In genomic region chr3:129121792-129122696, GRCh38 we compare ENCODE assay signal across 8 cellular contexts. TPM values are rescaled to one million over a fixed set of nuclear protein-coding genes. Genes with fewer than 3 reads are reported as not detected.
DNase-seq lines count a peak whose midpoint lies in the region; ATAC-seq and TF ChIP-seq lines count a peak whose summit lies in the region.

RAB43 (minus strand) TSS chr3:129121804; CDS start chr3:129121489, 315 bp downstream.

- ATAC-seq in HG03457 (IDR thresholded peaks at IDR 0.05; ENCODE audit: unreplicated experiment): peak; percentile 34

- peak; percentile 13 for TF ChIP-seq POLR2A in GM19099 (IDR thresholded peaks at IDR 0.05; ENCODE audit: extremely low read depth, insufficient read length, low read depth)

- H3K4me3 ChIP-seq in AG04449 (ENCODE audit: low read depth, low read length): peak within 1 kb of the TSS; percentile 85

- DNase-seq in AG04449 (ENCODE audit: low read depth, low spot score): no peak
- DNase-seq in NOMO-1 (lab: John Stamatoyannopoulos, UW; ENCODE audit: unreplicated experiment in 2 of 2): peak; percentile 38 to 71
- DNase-seq in activated T-cell treated with anti-CD3 and anti-CD28 coated beads for 1 hour (ENCODE audit: low read depth): peak; percentile 86
- peak; percentile 94 for DNase-seq in mesenteric fat pad (ENCODE audit: low spot score)
- peak; percentile 82 for DNase-seq in stimulated activated CD8-positive, alpha-beta memory T cell treated with anti-CD3 and anti-CD28 coated beads, Interleukin-12 subunit alpha, Interleukin-12 subunit beta, amount 100 ng/mL, for 4 hours (ENCODE audit: low read depth)

- in situ Hi-C loops in endometrial microvascular endothelial cells (cut with HindIII; ENCODE audit: inconsistent ontology term, low pct_unique_long_range_greater_than_20kb, low sequenced_read_pairs): loop anchor here (10.0 kb wide), 1 partner anchor 127 kb away; the partner anchor contains the start of gene CFAP92

- no peak for TF ChIP-seq CTCF in AG04449 (IDR thresholded peaks at IDR 0.05; ENCODE audit: insufficient read depth, low read length, missing control alignments)

- POLR2A ChIA-PET in AG04449 (lab: Yijun Ruan, JAX): interaction anchor here (0.5 to 1.4 kb wide), 5 partner anchors 36 to 127 kb away, joined by 3 to 4 read pairs (median 3); partner anchors contain the start of genes CNBP and COPG1

- CTCF ChIA-PET in AG04449 (lab: Yijun Ruan, JAX): interaction anchor here (1.1 to 8.1 kb wide), 7 partner anchors 14 to 152 kb away, joined by 3 to 55 read pairs (median 4); no protein-coding TSS in a partner anchor

RNA-seq across cellular contexts. Expression of gene RAB43, which starts in this region (rescaled TPM):
- total RNA-seq in endometrial microvascular endothelial cells (ENCODE audit: inconsistent ontology term) (32.4 TPM), mesenteric fat pad (33.0 TPM)
